Comparison of ENCODE assay signal across 8 cellular contexts in genomic region chr11:31509017-31509411, GRCh38. TPM values are rescaled to one million over a fixed set of nuclear protein-coding genes. Genes with fewer than 3 reads are reported as not detected.
A peak's percentile ranks its signal among the peaks of the same experiment; 100 is the strongest.
DNase-seq lines count a peak whose midpoint lies in the region; ATAC-seq and TF ChIP-seq lines count a peak whose summit lies in the region.

No MANE protein-coding gene starts in this region.

- no peak for TF ChIP-seq POLR2A in adrenal gland (IDR thresholded peaks at IDR 0.05)
- TF ChIP-seq POLR2A in thyroid gland (IDR thresholded peaks at IDR 0.05): no peak

- peak overlapping the region; percentile 94 for H3K27ac ChIP-seq in CD8-positive, alpha-beta T cell (ENCODE audit: low read depth, low read length)
- H3K27ac ChIP-seq in adrenal gland (peak overlapping the region in 4 of 5 donors; percentile 60 to 87 (median 80)), layer of hippocampus (ENCODE audit: low read depth, low read length) (peak overlapping the region; percentile 71), thyroid gland (peak overlapping the region in 2 of 3 donors; percentile 60 to 84)

- intact Hi-C loops in CD8-positive, alpha-beta T cell (cut with DNase I, micrococcal nuclease): loop anchor here (1.0 to 10.0 kb wide), 5 partner anchors 140 to 1383 kb away; partner anchors contain the start of genes DCDC1 (in 2 of the 2), DNAJC24 (in 2 of the 2), ARL14EP (in 1 of the 2) and EIF3M (in 1 of the 2)
- intact Hi-C loops in adrenal gland (cut with DNase I): no loop called here
- intact Hi-C loops in thyroid gland (cut with DNase I): no loop called here

- H3K27me3 ChIP-seq in CD8-positive, alpha-beta T cell (ENCODE audit: insufficient read depth, low read length): no peaks in the 10 kb centered on the region
- H3K27me3 ChIP-seq in adrenal gland (no peaks in the 10 kb centered on the region), layer of hippocampus (ENCODE audit: control insufficient read depth, insufficient read depth, low read length) (no peaks in the 10 kb centered on the region), thyroid gland (no peaks in the 10 kb centered on the region)

- no peaks in the 10 kb centered on the region for H3K36me3 ChIP-seq in CD8-positive, alpha-beta T cell (ENCODE audit: insufficient read depth, low read length)
- H3K36me3 ChIP-seq in adrenal gland (replicated peaks in 1 of 2) (no peaks in the 10 kb centered on the region), thyroid gland (no peaks in the 10 kb centered on the region)

- 1 to 2% (median 1%) methylated on average over 8 of the region's 8 CpGs for WGBS in adrenal gland, 4 donors
- 2 to 3% methylated on average over 8 of the region's 8 CpGs for WGBS in thyroid gland, 2 donors

- no peaks in the 10 kb centered on the region for H3K27me3 Mint-ChIP-seq in CD8-positive, alpha-beta T cell (ENCODE audit: low read depth)

- peak overlapping the region; percentile 100 for H3K4me3 Mint-ChIP-seq in CD8-positive, alpha-beta T cell

- H3K9me3 ChIP-seq in CD8-positive, alpha-beta T cell (ENCODE audit: low read length): no peaks in the 10 kb centered on the region
- H3K9me3 ChIP-seq in adrenal gland (replicated peaks in 1 of 3) (no peaks in the 10 kb centered on the region), thyroid gland (no peaks in the 10 kb centered on the region)

- peak in 1 of 7 experiments; percentile 7 for DNase-seq in CD8-positive, alpha-beta T cell
- no peak for DNase-seq in adrenal gland
- no peak for DNase-seq in thyroid gland
- DNase-seq in effector CD4-positive, alpha-beta T cell: no peak

- ATAC-seq in CD8-positive, alpha-beta T cell: peak; percentile 24
- ATAC-seq in GM19372 (IDR thresholded peaks at IDR 0.05; ENCODE audit: low read depth, unreplicated experiment) (peak; percentile 8), HG03571 (IDR thresholded peaks at IDR 0.05; ENCODE audit: unreplicated experiment) (peak; percentile 2), GM18519 (IDR thresholded peaks at IDR 0.05; ENCODE audit: low FRiP score, unreplicated experiment) (no peak)

- no peaks in the 10 kb centered on the region for H3K9me3 Mint-ChIP-seq in CD8-positive, alpha-beta T cell

- CTCF ChIA-PET in CD8-positive, alpha-beta T cell (lab: Charles Lee): no interaction called here

- peaks cover 32% of the 10 kb centered on the region for H3K36me3 Mint-ChIP-seq in CD8-positive, alpha-beta T cell

- H3K27ac Mint-ChIP-seq in CD8-positive, alpha-beta T cell: peak overlapping the region; percentile 99

- POLR2A ChIA-PET in CD8-positive, alpha-beta T cell (lab: Charles Lee): interaction anchor here (1.0 kb wide), 1 partner anchor 1186 kb away, joined by 3 read pairs; the partner anchor contains the start of gene ARL14EP

- TF ChIP-seq CTCF in CD8-positive, alpha-beta T cell (IDR thresholded peaks at IDR 0.05): no peak
- TF ChIP-seq CTCF in adrenal gland (IDR thresholded peaks at IDR 0.05) (no peak), thyroid gland (IDR thresholded peaks at IDR 0.05) (no peak)

- H3K4me3 ChIP-seq in CD8-positive, alpha-beta T cell (ENCODE audit: low read depth, low read length): peak overlapping the region; percentile 99
- H3K4me3 ChIP-seq in adrenal gland (peak overlapping the region in 3 of 4 donors; percentile 76 to 88 (median 83)), thyroid gland (replicated peaks in 1 of 3) (peak overlapping the region; percentile 59 to 91 (median 85))

- peaks cover 24% of the 10 kb centered on the region for H3K4me1 ChIP-seq in CD8-positive, alpha-beta T cell (ENCODE audit: insufficient read depth, low read length)
- H3K4me1 ChIP-seq in adrenal gland (replicated peaks in 1 of 2) (peaks cover 12 to 20% of the 10 kb centered on the region in 2 donors), thyroid gland (peaks cover 8 to 17% of the 10 kb centered on the region in 2 donors)

- peaks cover 64% of the 10 kb centered on the region for H3K4me1 Mint-ChIP-seq in CD8-positive, alpha-beta T cell (ENCODE audit: low read depth)

RNA-seq across cellular contexts. Expression of gene IMMP1L, which starts 0.4 kb away (rescaled TPM):
- total RNA-seq in CD8-positive, alpha-beta T cell: 1 to 10 TPM; 4.8 to 9.4 TPM
- total RNA-seq in adrenal gland: 10 to 100 TPM in 6 of 8 donors, 1 to 10 TPM in 2; 5.2 to 23.1 (median 17.2) TPM
- 10 to 100 TPM; 57.0 to 71.9 (median 64.7) TPM for polyA plus RNA-seq in adrenal gland
- total RNA-seq in thyroid gland: 10 to 100 TPM in 3 of 4 donors, 1 to 10 TPM in 1; 9.5 to 76.9 (median 14.7) TPM

RNA-seq across cellular contexts. Expression of gene ELP4, which starts 0.6 kb away (rescaled TPM):
- 1 to 10 TPM; 7.9 to 8.0 TPM for total RNA-seq in CD8-positive, alpha-beta T cell
- total RNA-seq in adrenal gland: 10 to 100 TPM; 13.9 to 30.4 (median 18.0) TPM
- polyA plus RNA-seq in adrenal gland: 10 to 100 TPM; 10.5 to 22.1 (median 16.3) TPM
- total RNA-seq in thyroid gland: 10 to 100 TPM; 27.4 to 36.5 (median 33.0) TPM

Comparison
In these comparisons a context has a peak if more than half of its experiments do, and no peak if none do; other contexts are left out.
1. intact Hi-C loops: an anchor here in CD8-positive, alpha-beta T cell (1.0 to 10.0 kb wide); none called in adrenal gland and thyroid gland.